ENCODE assay signal across 12 cellular contexts in the genomic region with DNA sequence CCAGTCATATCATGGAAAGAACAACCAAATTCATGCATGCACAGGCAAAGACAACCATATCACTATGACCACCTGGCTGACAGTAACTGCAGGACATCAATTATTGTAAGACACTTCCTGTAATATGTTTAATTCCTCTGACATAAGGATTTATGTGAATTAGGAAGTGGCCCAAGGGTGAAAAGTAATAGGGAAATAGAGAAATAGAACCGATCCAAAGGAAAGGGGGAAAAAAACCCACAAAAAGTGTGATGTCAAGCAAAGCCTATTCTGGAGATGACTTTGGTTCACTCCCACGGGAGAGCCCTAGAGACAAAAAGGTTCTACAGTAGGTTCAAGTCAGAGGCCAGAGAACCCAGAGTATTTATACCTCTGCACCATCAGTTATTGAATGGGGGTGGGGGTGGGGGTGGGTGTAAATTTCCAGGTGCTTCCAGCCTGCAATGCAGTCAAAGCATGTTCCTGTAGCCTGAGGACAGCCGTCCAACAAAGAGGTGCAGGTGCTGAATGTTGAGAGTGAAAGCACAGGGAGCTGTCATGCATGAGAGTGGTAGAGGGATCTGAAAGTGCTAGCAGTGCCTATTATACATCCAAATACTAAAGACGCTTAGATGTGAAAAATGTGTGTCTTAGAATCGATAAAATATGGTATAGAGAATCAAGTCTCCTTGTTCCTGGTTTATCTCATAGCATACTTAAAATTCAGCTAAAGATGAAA.
A peak's percentile ranks its signal among the peaks of the same experiment; 100 is the strongest.
DNase-seq lines count a peak whose midpoint lies in the region; ATAC-seq, FAIRE-seq and TF ChIP-seq lines count a peak whose summit lies in the region.
"Had no signal": no experiment of that assay in that cellular context is flagged by ENCODE, and none has a peak within 500 bp of the region (broad histone marks: within the 10 kb centered on the region; RNA-seq: fewer than 3 reads in every experiment).

No MANE protein-coding gene starts in this region.

- H3K4me3 ChIP-seq in adrenal gland = no peak overlapping the region
- no peak overlapping the region for H3K4me3 ChIP-seq in HepG2 (replicated peaks in 1 of 3; ENCODE audit: insufficient read depth in 1 of 3, low read depth in 2 of 3, low read length in 3 of 3)

- no peak for TF ChIP-seq RAD21 in HepG2 (CRISPR knock-in tag; IDR thresholded peaks at IDR 0.05)

- H4K20me1 ChIP-seq in HepG2 (ENCODE audit: insufficient read depth, low read length) = no peaks in the 10 kb centered on the region

- in situ Hi-C loops in HepG2 (cut with HindIII; ENCODE audit: extremely low pct_ligation_motif_present, low pct_unique_long_range_greater_than_20kb) = no loop called here

- H3K27me3 ChIP-seq in adrenal gland = no peaks in the 10 kb centered on the region
- H3K27me3 ChIP-seq in HepG2 (ENCODE audit: control insufficient read depth in 1 of 2, insufficient read depth in 2 of 2, low read length in 2 of 2) = no peaks in the 10 kb centered on the region

- no peak overlapping the region for H3K4me3 Mint-ChIP-seq in immature natural killer cell

- H3K79me2 ChIP-seq in HepG2 (ENCODE audit: insufficient read depth, low read length) = no peaks in the 10 kb centered on the region

- H2AFZ ChIP-seq in HepG2 (ENCODE audit: low read length) = no peak overlapping the region

- no peaks in the 10 kb centered on the region for H3K4me1 Mint-ChIP-seq in immature natural killer cell

- no peak overlapping the region for H3K9ac ChIP-seq in HepG2 (ENCODE audit: insufficient read depth, low read depth, low read length)

- H3K27ac ChIP-seq in adrenal gland (no peak overlapping the region), HepG2 (ENCODE audit: extremely low read length, insufficient read depth, low read length) (no peak overlapping the region)

- H3K9me3 Mint-ChIP-seq in immature natural killer cell = peaks cover 0 to 2% (median 0%) of the 10 kb centered on the region in 6 donors

- H3K36me3 ChIP-seq in adrenal gland (replicated peaks in 1 of 2) (no peaks in the 10 kb centered on the region), HepG2 (replicated peaks in 1 of 2; ENCODE audit: control insufficient read depth in 1 of 2, insufficient read depth in 2 of 2, low read length in 2 of 2) (peaks cover 0 to 3% of the 10 kb centered on the region in 2 experiments; a peak in 1 of 5 replicates)

- no peaks in the 10 kb centered on the region for H3K27me3 Mint-ChIP-seq in immature natural killer cell (ENCODE audit: low read depth in 3 of 3)

- no TSS peak for BruUV-seq in HepG2 (replicated peaks; lab: Mats Ljungman, UMichigan)

- FAIRE-seq in HepG2 (lab: Jason Lieb, UNC) = no peak
- FAIRE-seq: bronchial epithelial cell had no signal

- intact Hi-C loops in adrenal gland (cut with DNase I) (no loop called here), HepG2 (cut with micrococcal nuclease; ENCODE audit: unreplicated experiment) (no loop called here)

- peak; percentile 26 for DNase-seq in SHP77 treated with DMSO at 0.1 percent for 48 hours (lab: John Stamatoyannopoulos, UW)
- no peak for DNase-seq in adrenal gland
- no peak for DNase-seq in immature natural killer cell
- DNase-seq in AML-193 (lab: John Stamatoyannopoulos, UW) = no peak
- no peak for DNase-seq in HepG2 (ENCODE audit: low spot score)
- DNase-seq: activated CD8-positive, alpha-beta memory T cell treated with anti-CD3 and anti-CD28 coated beads, Interleukin-2, amount 50 U/mL, for 4 hours; NCI-H345 had no signal

- H3K9me3 ChIP-seq in adrenal gland (replicated peaks in 1 of 3) = peaks cover 0 to 3% (median 0%) of the 10 kb centered on the region in 3 donors
- no peaks in the 10 kb centered on the region for H3K9me3 ChIP-seq in HepG2 (ENCODE audit: low read length)

- H3K4me2 ChIP-seq in HepG2 (ENCODE audit: low read depth, low read length) = no peak overlapping the region

- TF ChIP-seq CTCF in adrenal gland (IDR thresholded peaks at IDR 0.05) (no peak), HepG2 (CRISPR knock-in tag; IDR thresholded peaks at IDR 0.05) (no peak)

- H3K27ac Mint-ChIP-seq in immature natural killer cell = no peak overlapping the region

- H3K4me1 ChIP-seq in adrenal gland (replicated peaks in 1 of 2) (no peaks in the 10 kb centered on the region), HepG2 (ENCODE audit: insufficient read depth, low read length) (peaks cover 10% of the 10 kb centered on the region)

- ATAC-seq in GM18858 (IDR thresholded peaks at IDR 0.05; ENCODE audit: unreplicated experiment) (peak; percentile 89), GM21381 (IDR thresholded peaks at IDR 0.05; ENCODE audit: unreplicated experiment) (peak; percentile 89), HG03060 (IDR thresholded peaks at IDR 0.05; ENCODE audit: low read depth, unreplicated experiment) (peak; percentile 63), HepG2 (no peak)
- ATAC-seq: left lobe of liver had no signal

- H3K36me3 Mint-ChIP-seq in immature natural killer cell = peaks cover 0 to 24% (median 15%) of the 10 kb centered on the region in 3 donors

- TF ChIP-seq EP300 in HepG2 (IDR thresholded peaks at IDR 0.05; ENCODE audit: low read depth in 2 of 2, low read length in 2 of 2) (no peak), HepG2 (CRISPR knock-in tag; IDR thresholded peaks at IDR 0.05; ENCODE audit: borderline replicate concordance) (no peak)

- POLR2A ChIA-PET in HepG2 (lab: Yijun Ruan, JAX) = no interaction called here

- TF ChIP-seq POLR2A in adrenal gland (IDR thresholded peaks at IDR 0.05) (no peak), HepG2 (IDR thresholded peaks at IDR 0.05; ENCODE audit: insufficient read depth in 1 of 2, low read depth in 2 of 2, low read length in 2 of 2) (no peak)

- CTCF ChIA-PET in HepG2 (lab: Yijun Ruan, JAX; ENCODE audit: low intra/inter-chr PET ratio, low total read pairs) = no interaction called here

- WGBS in adrenal gland, 4 donors = 74 to 84% (median 80%) methylated on average over 5 of the region's 5 CpGs
- 93% methylated on average over 5 of the region's 5 CpGs for WGBS in HepG2 (ENCODE audit: low lambda C conversion rate)

TF ChIP-seq in HepG2, 621 proteins besides CTCF, POLR2A, EP300 and RAD21 (continues in another document):
- no peak for TF ChIP-seq ZNF343 (CRISPR knock-in tag; IDR thresholded peaks at IDR 0.05)
- no peak for TF ChIP-seq ZNF761 (CRISPR knock-in tag; conservative IDR thresholded peaks at IDR 0.05)
- no peak for TF ChIP-seq CEBPZ (IDR thresholded peaks at IDR 0.05; ENCODE audit: low read length)
- TF ChIP-seq ZNF282 (IDR thresholded peaks at IDR 0.05; ENCODE audit: partially characterized antibody) = no peak
- TF ChIP-seq ZNF124 (CRISPR knock-in tag; IDR thresholded peaks at IDR 0.05) = no peak
- TF ChIP-seq ZNF33B (CRISPR knock-in tag; IDR thresholded peaks at IDR 0.05) = no peak
- TF ChIP-seq ZNF580 (CRISPR knock-in tag; IDR thresholded peaks at IDR 0.05; ENCODE audit: borderline replicate concordance, low read depth) = no peak
